In the genomic region with DNA sequence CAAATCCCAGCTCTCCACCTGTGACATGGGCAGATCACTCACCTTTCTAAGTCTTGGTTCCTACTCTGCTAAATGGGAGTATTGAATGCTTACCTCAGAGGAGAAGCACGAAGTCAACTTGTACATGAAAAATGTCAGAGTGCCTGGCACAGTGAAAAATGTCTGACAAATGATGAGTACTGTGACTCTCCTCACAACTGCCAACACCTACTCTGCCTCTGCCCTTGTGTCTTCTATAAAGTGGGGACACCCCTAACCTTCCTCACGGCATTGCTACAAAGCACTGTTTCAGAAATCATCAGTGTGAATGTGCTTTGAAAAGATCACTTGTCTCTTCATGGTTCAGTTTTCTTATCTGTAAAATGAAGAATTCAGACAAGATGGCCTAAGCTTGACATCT, we compare ENCODE assay signal across 24 cellular contexts. TPM values are rescaled to one million over a fixed set of nuclear protein-coding genes. Genes with fewer than 3 reads are reported as not detected.
DNase-seq lines count a peak whose midpoint lies in the region; ATAC-seq, FAIRE-seq and TF ChIP-seq lines count a peak whose summit lies in the region.
"Had no signal": no experiment of that assay in that cellular context is flagged by ENCODE, and none has a peak within 500 bp of the region (broad histone marks: within the 10 kb centered on the region; RNA-seq: fewer than 3 reads in every experiment).

No MANE protein-coding gene starts in this region.

- peaks cover 0 to 12% (median 2%) of the 10 kb centered on the region in 7 donors for H3K27me3 ChIP-seq in heart right ventricle
- H3K27me3 ChIP-seq: ascending aorta, hepatocyte, testis had no signal

- H3K36me3 Mint-ChIP-seq in T-helper 1 cell treated with Interleukin-12 subunit alpha and Interleukin-12 subunit beta and Interleukin-4 antibody, amounts not matched to agents 30 μg/mL and 1 μg/mL, for 36 hours (ENCODE audit: low read depth): peaks cover 28% of the 10 kb centered on the region
- H3K36me3 Mint-ChIP-seq in activated naive CD8-positive, alpha-beta T cell treated with anti-CD3 and anti-CD28 coated beads, Interleukin-2, amount 10 ng/mL, durations not matched to agents 7 days and 5 days: peaks cover 40% of the 10 kb centered on the region
- H3K36me3 Mint-ChIP-seq in natural killer cell treated with Interleukin-12 subunit alpha and Interleukin-12 subunit beta and Interleukin-15 and Interleukin-18, amount 100 ng/mL, for 72 hours: peaks cover 4% of the 10 kb centered on the region

- no peaks in the 10 kb centered on the region for H3K9me3 ChIP-seq in heart right ventricle
- H3K9me3 ChIP-seq: ascending aorta, mucosa of descending colon, testis had no signal

- H3K27me3 Mint-ChIP-seq in T-helper 1 cell treated with Interleukin-12 subunit alpha and Interleukin-12 subunit beta and Interleukin-4 antibody, amounts not matched to agents 30 μg/mL and 1 μg/mL, for 36 hours (ENCODE audit: low read depth): no peaks in the 10 kb centered on the region
- H3K27me3 Mint-ChIP-seq in activated naive CD8-positive, alpha-beta T cell treated with anti-CD3 and anti-CD28 coated beads, Interleukin-2, amount 10 ng/mL, durations not matched to agents 7 days and 5 days: no peaks in the 10 kb centered on the region
- no peaks in the 10 kb centered on the region for H3K27me3 Mint-ChIP-seq in natural killer cell treated with Interleukin-12 subunit alpha and Interleukin-12 subunit beta and Interleukin-15 and Interleukin-18, amount 100 ng/mL, for 72 hours

- H3K4me3 ChIP-seq in heart right ventricle: no peak overlapping the region
- H3K4me3 ChIP-seq: ascending aorta, GM23338, hepatocyte, mucosa of descending colon, testis had no signal

- peak overlapping the region; percentile 87 for H3K27ac Mint-ChIP-seq in T-helper 1 cell treated with Interleukin-12 subunit alpha and Interleukin-12 subunit beta and Interleukin-4 antibody, amounts not matched to agents 30 μg/mL and 1 μg/mL, for 36 hours
- H3K27ac Mint-ChIP-seq in activated naive CD8-positive, alpha-beta T cell treated with anti-CD3 and anti-CD28 coated beads, Interleukin-2, amount 10 ng/mL, durations not matched to agents 7 days and 5 days: peak overlapping the region; percentile 91
- H3K27ac Mint-ChIP-seq in natural killer cell treated with Interleukin-12 subunit alpha and Interleukin-12 subunit beta and Interleukin-15 and Interleukin-18, amount 100 ng/mL, for 72 hours: peak overlapping the region; percentile 87 to 96
- H3K27ac Mint-ChIP-seq: activated naive CD4-positive, alpha-beta T cell treated with anti-CD3 and anti-CD28 coated beads for 36 hours; GM23338 had no signal

- in situ Hi-C loops in GM13976 (cut with MboI; ENCODE audit: low sequenced_read_pairs, unreplicated experiment): loop anchor here (10.0 kb wide), 2 partner anchors 124 to 264 kb away; partner anchors contain the start of gene CXCR6

- POLR2A ChIA-PET in activated naive CD8-positive, alpha-beta T cell treated with anti-CD3 and anti-CD28 coated beads, Interleukin-2, amount 10 ng/mL, durations not matched to agents 7 days and 5 days (lab: Charles Lee): interaction anchor here (0.7 to 6.6 kb wide), 12 partner anchors 11 to 262 kb away, joined by 3 to 83 read pairs (median 6); partner anchors contain the start of genes CCR2 and CCR5

- peak overlapping the region in 3 of 10 donors; percentile 10 to 90 (median 15) for H3K27ac ChIP-seq in heart right ventricle
- H3K27ac ChIP-seq: 22Rv1, ascending aorta, foreskin keratinocyte, hepatocyte, testis had no signal

- H3K36me3 ChIP-seq in heart right ventricle: peaks cover 0 to 2% (median 0%) of the 10 kb centered on the region in 9 donors
- H3K36me3 ChIP-seq: ascending aorta had no signal

- no peaks in the 10 kb centered on the region for H3K9me3 Mint-ChIP-seq in T-helper 1 cell treated with Interleukin-12 subunit alpha and Interleukin-12 subunit beta and Interleukin-4 antibody, amounts not matched to agents 30 μg/mL and 1 μg/mL, for 36 hours
- no peaks in the 10 kb centered on the region for H3K9me3 Mint-ChIP-seq in activated naive CD8-positive, alpha-beta T cell treated with anti-CD3 and anti-CD28 coated beads, Interleukin-2, amount 10 ng/mL, durations not matched to agents 7 days and 5 days
- H3K9me3 Mint-ChIP-seq in natural killer cell treated with Interleukin-12 subunit alpha and Interleukin-12 subunit beta and Interleukin-15 and Interleukin-18, amount 100 ng/mL, for 72 hours: no peaks in the 10 kb centered on the region
- H3K9me3 Mint-ChIP-seq: activated naive CD4-positive, alpha-beta T cell treated with anti-CD3 and anti-CD28 coated beads for 36 hours; GM23338 had no signal

- peaks cover 0 to 57% (median 0%) of the 10 kb centered on the region in 9 donors for H3K4me1 ChIP-seq in heart right ventricle
- H3K4me1 ChIP-seq: ascending aorta, foreskin keratinocyte, testis had no signal

- peaks cover 49% of the 10 kb centered on the region for H3K4me1 Mint-ChIP-seq in T-helper 1 cell treated with Interleukin-12 subunit alpha and Interleukin-12 subunit beta and Interleukin-4 antibody, amounts not matched to agents 30 μg/mL and 1 μg/mL, for 36 hours (ENCODE audit: low read depth)
- peaks cover 48% of the 10 kb centered on the region for H3K4me1 Mint-ChIP-seq in activated naive CD8-positive, alpha-beta T cell treated with anti-CD3 and anti-CD28 coated beads, Interleukin-2, amount 10 ng/mL, durations not matched to agents 7 days and 5 days
- peaks cover 50 to 63% of the 10 kb centered on the region in 2 donors for H3K4me1 Mint-ChIP-seq in natural killer cell treated with Interleukin-12 subunit alpha and Interleukin-12 subunit beta and Interleukin-15 and Interleukin-18, amount 100 ng/mL, for 72 hours (ENCODE audit: low read depth in 2 of 2)

- ATAC-seq in activated naive CD8-positive, alpha-beta T cell treated with anti-CD3 and anti-CD28 coated beads, Interleukin-2, amount 10 ng/mL, durations not matched to agents 7 days and 5 days (ENCODE audit: low read depth): no peak
- no peak for ATAC-seq in natural killer cell treated with Interleukin-12 subunit alpha and Interleukin-12 subunit beta and Interleukin-15 and Interleukin-18, amount 100 ng/mL, for 72 hours
- ATAC-seq in GM21390 (IDR thresholded peaks at IDR 0.05; ENCODE audit: unreplicated experiment) (no peak), heart right ventricle (no peak)
- ATAC-seq: foreskin keratinocyte had no signal

- WGBS in heart right ventricle, 2 donors: 33 to 40% methylated on average over 2 of the region's 2 CpGs

- FAIRE-seq in GM19239 (lab: Jason Lieb, UNC): peak; percentile 88

- intact Hi-C loops in heart right ventricle (cut with DNase I): loop anchor here in 2 of 10 donors (5.0 to 10.0 kb wide), 2 partner anchors 112 to 114 kb away; no protein-coding TSS in a partner anchor

- no peak for DNase-seq in T-helper 1 cell
- no peak for DNase-seq in GM19239 (ENCODE audit: insufficient read length, low spot score)
- DNase-seq in activated naive CD8-positive, alpha-beta T cell treated with anti-CD3 and anti-CD28 coated beads, Interleukin-2, amount 10 ng/mL, durations not matched to agents 7 days and 5 days: no peak
- DNase-seq in natural killer cell treated with Interleukin-12 subunit alpha and Interleukin-12 subunit beta and Interleukin-15 and Interleukin-18, amount 100 ng/mL, for 72 hours (ENCODE audit: low spot score): no peak
- no peak for DNase-seq in heart right ventricle
- DNase-seq in GM13976 (ENCODE audit: low spot score): no peak
- DNase-seq: activated T-cell treated with anti-CD3 and anti-CD28 coated beads for 4 hours, foreskin keratinocyte, NCI-H1092 treated with DMSO at 0.1 percent for 48 hours, NCI-H2029 treated with DMSO at 0.1 percent for 48 hours, SHP77 treated with DMSO at 0.1 percent for 48 hours had no signal

- H3K4me3 Mint-ChIP-seq in T-helper 1 cell treated with Interleukin-12 subunit alpha and Interleukin-12 subunit beta and Interleukin-4 antibody, amounts not matched to agents 30 μg/mL and 1 μg/mL, for 36 hours: no peak overlapping the region
- H3K4me3 Mint-ChIP-seq in activated naive CD8-positive, alpha-beta T cell treated with anti-CD3 and anti-CD28 coated beads, Interleukin-2, amount 10 ng/mL, durations not matched to agents 7 days and 5 days: peak overlapping the region; percentile 19
- H3K4me3 Mint-ChIP-seq in natural killer cell treated with Interleukin-12 subunit alpha and Interleukin-12 subunit beta and Interleukin-15 and Interleukin-18, amount 100 ng/mL, for 72 hours: peak overlapping the region; percentile 77
- H3K4me3 Mint-ChIP-seq: activated naive CD4-positive, alpha-beta T cell treated with anti-CD3 and anti-CD28 coated beads for 36 hours; GM23338 had no signal

- TF ChIP-seq CTCF in heart right ventricle (IDR thresholded peaks at IDR 0.05) (no peak), GM13976 (IDR thresholded peaks at IDR 0.05; ENCODE audit: borderline replicate concordance, control extremely low read depth, extremely low read depth, insufficient read depth, missing control alignments) (no peak)

RNA-seq across cellular contexts. Expression of gene CCR1, which starts 0.9 kb away (rescaled TPM):
- 10 to 100 TPM; 58.6 to 63.9 TPM for total RNA-seq in activated naive CD8-positive, alpha-beta T cell treated with anti-CD3 and anti-CD28 coated beads, Interleukin-2, amount 10 ng/mL, durations not matched to agents 7 days and 5 days
- 10 to 100 TPM; 52.2 to 92.2 TPM for total RNA-seq in natural killer cell treated with Interleukin-12 subunit alpha and Interleukin-12 subunit beta and Interleukin-15 and Interleukin-18, amount 100 ng/mL, for 72 hours
- 10 to 100 TPM in 1 of 10 donors, 1 to 10 TPM in 7, under 1 TPM in 2; 0.66 to 24.9 (median 1.8) TPM for total RNA-seq in heart right ventricle
- 1 to 10 TPM; 1.1 to 1.5 TPM for polyA plus RNA-seq in heart right ventricle
- total RNA-seq: activated naive CD4-positive, alpha-beta T cell treated with anti-CD3 and anti-CD28 coated beads for 36 hours; Daoy; foreskin keratinocyte; GM23338 had no signal
- polyA plus RNA-seq: foreskin keratinocyte, GM23338 had no signal

RNA-seq across cellular contexts. Expression of gene CCR3, which starts 33.2 kb away (rescaled TPM):
- 1 to 10 TPM; 1.3 to 1.9 TPM for total RNA-seq in activated naive CD8-positive, alpha-beta T cell treated with anti-CD3 and anti-CD28 coated beads, Interleukin-2, amount 10 ng/mL, durations not matched to agents 7 days and 5 days
- 1 to 10 TPM in 1 of 2 donors, under 1 TPM in 1; 0.55 to 4.3 TPM for total RNA-seq in natural killer cell treated with Interleukin-12 subunit alpha and Interleukin-12 subunit beta and Interleukin-15 and Interleukin-18, amount 100 ng/mL, for 72 hours
- total RNA-seq in heart right ventricle: under 1 TPM in 2 of 10 donors, not detected in 8; 0.61 to 0.67 TPM
- not detected for polyA plus RNA-seq in heart right ventricle
- total RNA-seq: activated naive CD4-positive, alpha-beta T cell treated with anti-CD3 and anti-CD28 coated beads for 36 hours; ascending aorta; cerebellum; Daoy; foreskin keratinocyte; GM23338; hepatocyte; left ventricle myocardium superior; skeletal muscle tissue; testis had no signal
- polyA plus RNA-seq: foreskin keratinocyte, GM23338 had no signal
